8 cellular contexts compared by ENCODE assay signal in the genomic region with DNA sequence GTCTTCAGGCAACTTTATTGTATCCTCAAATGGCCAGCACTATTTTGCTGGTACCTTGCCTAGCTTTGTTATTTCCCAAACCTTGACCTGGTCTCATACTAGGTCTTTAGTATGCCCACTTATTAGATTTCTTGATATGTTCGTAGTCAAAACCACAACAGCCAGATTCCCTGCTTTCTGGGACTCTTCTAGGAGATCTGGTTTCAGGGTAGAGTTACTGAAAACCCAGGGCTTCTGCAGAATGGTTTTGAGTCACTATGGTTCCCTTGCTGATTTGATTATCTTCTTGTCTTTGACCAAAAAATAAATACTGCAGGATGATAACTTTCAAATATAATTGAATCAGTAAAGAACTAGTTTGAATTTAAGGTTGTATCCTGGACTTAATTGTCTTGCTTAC.
"Had no signal": no experiment of that assay in that cellular context is flagged by ENCODE, and none has a peak within 500 bp of the region (broad histone marks: within the 10 kb centered on the region; RNA-seq: fewer than 3 reads in every experiment).

No MANE protein-coding gene starts in this region.

- H3K9ac ChIP-seq: GM23248 had no signal

- H3K9me3 Mint-ChIP-seq: HFFc6 had no signal

- H3K27ac ChIP-seq: GM23248 had no signal

- DNase-seq: GM23248, GOT3, H7, HFFc6, IMR-90 had no signal

- H3K4me3 Mint-ChIP-seq: HFFc6 had no signal

- ATAC-seq: HCT116, K562 had no signal

- H3K27ac Mint-ChIP-seq: HFFc6 had no signal

- H2AFZ ChIP-seq: GM23248 had no signal

- H3K9me3 ChIP-seq: HAP-1 had no signal

- H3K4me3 ChIP-seq: GM23248, HAP-1, K562 had no signal

- H3K36me3 ChIP-seq: HAP-1 had no signal
